Comparison of ENCODE assay signal across 15 cellular contexts in genomic region chr1:92826792-92827191, GRCh38.
"Had no signal": no experiment of that assay in that cellular context is flagged by ENCODE, and none has a peak within 500 bp of the region (broad histone marks: within the 10 kb centered on the region; RNA-seq: fewer than 3 reads in every experiment).

No MANE protein-coding gene starts in this region.

- H3K4me1 ChIP-seq: left lung had no signal

- H3K27ac ChIP-seq: left lung, skin epidermis had no signal

- H3K27me3 ChIP-seq: left lung had no signal

- DNase-seq: activated CD4-positive, alpha-beta T cell treated with anti-CD3 and anti-CD28 coated beads, Interleukin-2, amount 50 U/mL, for 4 hours; activated CD4-positive, CD25-positive, alpha-beta regulatory T cell treated with anti-CD3 and anti-CD28 coated beads, Interleukin-2, amount 50 U/mL, for 72 hours; activated naive CD4-positive, alpha-beta T cell treated with Interleukin-2 at 50 U/mL for 16 hours; activated naive CD8-positive, alpha-beta T cell treated with anti-CD3 and anti-CD28 coated beads, Interleukin-2, amount 50 U/mL, for 24 hours; aorta; effector CD8-positive, alpha-beta T cell; kidney; left lung; natural killer cell; stimulated activated CD4-positive, alpha-beta T cell treated with anti-CD3 and anti-CD28 coated beads, Interleukin-15, amount 100 ng/mL, for 24 hours; stimulated activated CD4-positive, alpha-beta T cell treated with anti-CD3 and anti-CD28 coated beads, Interleukin-4, amount 100 ng/mL, for 24 hours; stimulated activated naive CD4-positive, alpha-beta T cell treated with Interleukin-2 at 50 U/mL for 16 hours; T-helper 9 cell had no signal

- H3K4me3 ChIP-seq: left lung, skin epidermis had no signal

- ATAC-seq: activated naive CD8-positive, alpha-beta T cell treated with anti-CD3 and anti-CD28 coated beads, Interleukin-2, amount 50 U/mL, for 24 hours; activated T-helper 17 cell treated with anti-CD3 and anti-CD28 coated beads, Interleukin-2, amount 50 U/mL, for 72 hours; left lung; natural killer cell had no signal

- H3K9me3 ChIP-seq: left lung had no signal
